ENCODE assay signal across 1 cellular context in genomic region chr16:85055503-85056210, GRCh38.
TF ChIP-seq lines count a peak whose summit lies in the region.

No MANE protein-coding gene starts in this region.

TF ChIP-seq in IMR-90, 13 proteins besides CTCF, POLR2A, EP300 and RAD21:
- TF ChIP-seq BHLHE40 (IDR thresholded peaks at IDR 0.05; ENCODE audit: low read depth, low read length): peak; percentile 67
- TF ChIP-seq USF2 (IDR thresholded peaks at IDR 0.05; ENCODE audit: low read depth, low read length): no peak
- peak; percentile 49; the same call in 1 of the 2 replicates for TF ChIP-seq MXI1 (IDR thresholded peaks at IDR 0.05; ENCODE audit: borderline replicate concordance, low read depth, low read length)
